ENCODE assay signal across 8 cellular contexts in genomic region chr11:65576232-65576866, GRCh38. TPM values are rescaled to one million over a fixed set of nuclear protein-coding genes. Genes with fewer than 3 reads are reported as not detected.
A peak's percentile ranks its signal among the peaks of the same experiment; 100 is the strongest.
DNase-seq lines count a peak whose midpoint lies in the region; ATAC-seq, FAIRE-seq and TF ChIP-seq lines count a peak whose summit lies in the region.

No MANE protein-coding gene starts in this region.

- H3K4me3 ChIP-seq in BJ (ENCODE audit: low read depth, low read length) (peak overlapping the region; percentile 74), MM.1S (ENCODE audit: low read length) (peak overlapping the region; percentile 91), coronary artery (peak overlapping the region; percentile 98)

- intact Hi-C loops in natural killer cell (cut with micrococcal nuclease) (no loop called here), sciatic nerve (cut with DNase I) (no loop called here)

- H3K27me3 ChIP-seq in BJ (ENCODE audit: control insufficient read depth, insufficient read depth, low read length) (no peaks in the 10 kb centered on the region), MM.1S (replicated peaks; ENCODE audit: insufficient read depth, low read length) (no peaks in the 10 kb centered on the region)

- POLR2A ChIA-PET in BJ (lab: Charles Lee) = interaction anchor here (0.6 kb wide), 1 partner anchor 144 kb away, joined by 9 read pairs; no protein-coding TSS in a partner anchor

- no peaks in the 10 kb centered on the region for H3K9me3 ChIP-seq in MM.1S (replicated peaks; ENCODE audit: insufficient read depth, low read length)

- H4K20me1 ChIP-seq in MM.1S (ENCODE audit: insufficient read depth, low read length) = no peaks in the 10 kb centered on the region

- H3K27me3 Mint-ChIP-seq in natural killer cell (ENCODE audit: low read depth in 2 of 2) = no peaks in the 10 kb centered on the region

- no peaks in the 10 kb centered on the region for H3K9me2 ChIP-seq in MM.1S (replicated peaks; ENCODE audit: insufficient read depth, low read length)

- H3K4me1 ChIP-seq in MM.1S (ENCODE audit: low read length) = peaks cover 28% of the 10 kb centered on the region

- no peaks in the 10 kb centered on the region for H3K9me3 Mint-ChIP-seq in natural killer cell

- H3K79me2 ChIP-seq in MM.1S (ENCODE audit: low read length) = peaks cover 69% of the 10 kb centered on the region

- DNase-seq in BJ (ENCODE audit: low read depth) = no peak
- DNase-seq in MM.1S = peak; percentile 19
- no peak for DNase-seq in coronary artery (ENCODE audit: low spot score)
- DNase-seq in natural killer cell = no peak
- no peak for DNase-seq in NCI-H128 (lab: John Stamatoyannopoulos, UW; ENCODE audit: unreplicated experiment)
- no peak for DNase-seq in sciatic nerve (ENCODE audit: low spot score)
- no peak for DNase-seq in urothelium cell line (ENCODE audit: low spot score)
- no peak for DNase-seq in GM19238 (ENCODE audit: insufficient read length, low spot score)

- CTCF ChIA-PET in BJ (lab: Yijun Ruan, JAX) = interaction anchor here (0.6 to 3.9 kb wide), 9 partner anchors 10 to 159 kb away, joined by 3 to 25 read pairs (median 5); partner anchors contain the start of gene KCNK7

- H2AFZ ChIP-seq in MM.1S (ENCODE audit: low read length) = no peak overlapping the region

- no peaks in the 10 kb centered on the region for H3K36me3 Mint-ChIP-seq in natural killer cell

- ATAC-seq in natural killer cell = no peak
- no peak for ATAC-seq in sciatic nerve

- H3F3A ChIP-seq in MM.1S (ENCODE audit: insufficient read depth, low read length) = peaks cover 36% of the 10 kb centered on the region

- peak overlapping the region; percentile 81 for H3K4me3 Mint-ChIP-seq in natural killer cell

- no peak for FAIRE-seq in urothelium cell line (lab: Jason Lieb, UNC)

- no peak for TF ChIP-seq CTCF in BJ (IDR thresholded peaks at IDR 0.05; ENCODE audit: insufficient read depth, low read depth, low read length)
- no peak for TF ChIP-seq CTCF in MM.1S (IDR thresholded peaks at IDR 0.05; ENCODE audit: low read length)
- TF ChIP-seq CTCF in coronary artery (IDR thresholded peaks at IDR 0.05) = no peak
- TF ChIP-seq CTCF in natural killer cell (IDR thresholded peaks at IDR 0.05) = no peak

- H3K27ac ChIP-seq in MM.1S (ENCODE audit: low read length) = peak overlapping the region; percentile 63
- peak overlapping the region; percentile 98 to 100 for H3K27ac ChIP-seq in coronary artery

- H3K36me3 ChIP-seq in BJ (ENCODE audit: control insufficient read depth, insufficient read depth, low read length) (peaks cover 27% of the 10 kb centered on the region), MM.1S (replicated peaks; ENCODE audit: insufficient read depth, low read length) (no peaks in the 10 kb centered on the region)

- peak overlapping the region; percentile 87 for H3K9ac ChIP-seq in MM.1S (ENCODE audit: low read length)

- H3K27ac Mint-ChIP-seq in natural killer cell = peak overlapping the region; percentile 56 to 71

- peaks cover 43 to 69% of the 10 kb centered on the region in 2 donors for H3K4me1 Mint-ChIP-seq in natural killer cell

- H3K4me2 ChIP-seq in MM.1S (ENCODE audit: low read depth, low read length) = peak overlapping the region; percentile 98

RNA-seq across cellular contexts. Expression of gene EHBP1L1, which starts 0.5 kb away (rescaled TPM):
- polyA plus RNA-seq in BJ (2011; rRNA removed) = 17.9 and 30.9 TPM in 2 replicates
- 28.1 and 30.8 TPM in 2 replicates for polyA minus RNA-seq in BJ (2011; rRNA and poly(A)+ RNA removed)
- 100 to 1,000 TPM; 129 to 137 (median 135) TPM for total RNA-seq in natural killer cell
- 149 TPM for total RNA-seq in sciatic nerve

RNA-seq across cellular contexts. Expression of gene FAM89B, which starts 4.0 kb away (rescaled TPM):
- 38.2 and 56.9 TPM in 2 replicates for polyA plus RNA-seq in BJ (2011; rRNA removed)
- polyA minus RNA-seq in BJ (2011; rRNA and poly(A)+ RNA removed) = 23.4 and 32.3 TPM in 2 replicates
- total RNA-seq in natural killer cell = 10 to 100 TPM; 41.4 to 52.4 (median 44.6) TPM
- total RNA-seq in sciatic nerve = 44.1 TPM

RNA-seq across cellular contexts. Expression of gene ZNRD2, which starts 6.1 kb away (rescaled TPM):
- polyA plus RNA-seq in BJ (2011; rRNA removed) = 48.7 and 73.3 TPM in 2 replicates
- polyA minus RNA-seq in BJ (2011; rRNA and poly(A)+ RNA removed) = 7.9 and 13.5 TPM in 2 replicates
- total RNA-seq in natural killer cell (10 to 100 TPM; 40.9 to 64.1 (median 60.0) TPM), sciatic nerve (23.7 TPM)

RNA-seq across cellular contexts. Expression of gene LTBP3, which starts 18.2 kb away (rescaled TPM):
- 37.9 and 77.7 TPM in 2 replicates for polyA plus RNA-seq in BJ (2011; rRNA removed)
- polyA minus RNA-seq in BJ (2011; rRNA and poly(A)+ RNA removed) = 33.3 and 56.6 TPM in 2 replicates
- 100 to 1,000 TPM; 121 to 155 (median 140) TPM for total RNA-seq in natural killer cell
- 306 TPM for total RNA-seq in sciatic nerve

RNA-seq across cellular contexts. Expression of gene KCNK7, which starts 19.3 kb away (rescaled TPM):
- 0.06 and 0.07 TPM in 2 replicates for polyA plus RNA-seq in BJ (2011; rRNA removed)
- not detected in 2 replicates for polyA minus RNA-seq in BJ (2011; rRNA and poly(A)+ RNA removed)
- total RNA-seq in natural killer cell = 10 to 100 TPM in 1 of 3 donors, 1 to 10 TPM in 2; 6.3 to 11.2 (median 7.1) TPM
- 1.5 TPM for total RNA-seq in sciatic nerve
